Comparison of ENCODE assay signal across 1 cellular context in genomic region chr20:10949930-10950783, GRCh38.
TF ChIP-seq lines count a peak whose summit lies in the region.

No MANE protein-coding gene starts in this region.

TF ChIP-seq in HepG2, 621 proteins besides CTCF, POLR2A, EP300 and RAD21 (continued from another document and continues in another):
- TF ChIP-seq ZBTB46 (CRISPR knock-in tag; IDR thresholded peaks at IDR 0.05; ENCODE audit: borderline replicate concordance) (no peak), SATB2 (CRISPR knock-in tag; IDR thresholded peaks at IDR 0.05) (no peak), ZNF619 (CRISPR knock-in tag; IDR thresholded peaks at IDR 0.05) (no peak), ATF5 (CRISPR knock-in tag; IDR thresholded peaks at IDR 0.05; ENCODE audit: low read depth) (no peak), DBP (CRISPR knock-in tag; IDR thresholded peaks at IDR 0.05; ENCODE audit: not compliant biosample characterization) (no peak), ATF1 (CRISPR knock-in tag; IDR thresholded peaks at IDR 0.05) (peak; percentile 74), ARID5B (CRISPR knock-in tag; IDR thresholded peaks at IDR 0.05) (peak; percentile 93), CEBPZ (IDR thresholded peaks at IDR 0.05; ENCODE audit: low read length) (no peak), DRAP1 (CRISPR knock-in tag; IDR thresholded peaks at IDR 0.05) (peak; percentile 48; the same call in 1 of the 2 replicates), SAP130 (CRISPR knock-in tag; IDR thresholded peaks at IDR 0.05; ENCODE audit: low read depth) (peak; percentile 52), TFAP4 (IDR thresholded peaks at IDR 0.05; ENCODE audit: borderline replicate concordance, low read depth) (peak; percentile 59), PLSCR1 (CRISPR knock-in tag; IDR thresholded peaks at IDR 0.05; ENCODE audit: borderline replicate concordance) (no peak), PTBP1 (IDR thresholded peaks at IDR 0.05; ENCODE audit: low read depth, low read length, poor library complexity, severe bottlenecking) (no peak), MLX (CRISPR knock-in tag; IDR thresholded peaks at IDR 0.05) (peak; percentile 30; the same call in 1 of the 2 replicates), ARHGAP35 (CRISPR knock-in tag; IDR thresholded peaks at IDR 0.05; ENCODE audit: borderline replicate concordance) (no peak), RXRB (CRISPR knock-in tag; IDR thresholded peaks at IDR 0.05; ENCODE audit: borderline replicate concordance) (peak; percentile 79), MEIS1 (CRISPR knock-in tag; IDR thresholded peaks at IDR 0.05; ENCODE audit: borderline replicate concordance) (no peak), CBX5 (CRISPR knock-in tag; IDR thresholded peaks at IDR 0.05; ENCODE audit: borderline replicate concordance) (no peak), CSRNP2 (CRISPR knock-in tag; conservative IDR thresholded peaks at IDR 0.05; ENCODE audit: low read depth) (no peak), NCOR1 (IDR thresholded peaks at IDR 0.05; ENCODE audit: borderline replicate concordance, low read length) (no peak; the same call in 1 of the 2 replicates), GMEB1 (CRISPR knock-in tag; IDR thresholded peaks at IDR 0.05; ENCODE audit: borderline replicate concordance) (0 out of 2 replicates have a peak, but pooled peaks have one; percentile 16), ZNF550 (CRISPR knock-in tag; IDR thresholded peaks at IDR 0.05; ENCODE audit: borderline replicate concordance) (no peak), FOXK1 (CRISPR knock-in tag; IDR thresholded peaks at IDR 0.05; ENCODE audit: borderline replicate concordance, low read depth) (peak; percentile 32; the same call in 1 of the 2 replicates), THRA (CRISPR knock-in tag; IDR thresholded peaks at IDR 0.05; ENCODE audit: borderline replicate concordance) (peak; percentile 69; the same call in 1 of the 2 replicates), ELF4 (CRISPR knock-in tag; IDR thresholded peaks at IDR 0.05; ENCODE audit: borderline replicate concordance) (0 out of 2 replicates have a peak, but pooled peaks have one; percentile 51), ZUFSP (CRISPR knock-in tag; IDR thresholded peaks at IDR 0.05; ENCODE audit: borderline replicate concordance) (no peak), SMC3 (IDR thresholded peaks at IDR 0.05; ENCODE audit: low read length) (no peak), ZNF572 (CRISPR knock-in tag; IDR thresholded peaks at IDR 0.05) (no peak), ZNF160 (CRISPR knock-in tag; IDR thresholded peaks at IDR 0.05) (no peak)
